In the genomic region with DNA sequence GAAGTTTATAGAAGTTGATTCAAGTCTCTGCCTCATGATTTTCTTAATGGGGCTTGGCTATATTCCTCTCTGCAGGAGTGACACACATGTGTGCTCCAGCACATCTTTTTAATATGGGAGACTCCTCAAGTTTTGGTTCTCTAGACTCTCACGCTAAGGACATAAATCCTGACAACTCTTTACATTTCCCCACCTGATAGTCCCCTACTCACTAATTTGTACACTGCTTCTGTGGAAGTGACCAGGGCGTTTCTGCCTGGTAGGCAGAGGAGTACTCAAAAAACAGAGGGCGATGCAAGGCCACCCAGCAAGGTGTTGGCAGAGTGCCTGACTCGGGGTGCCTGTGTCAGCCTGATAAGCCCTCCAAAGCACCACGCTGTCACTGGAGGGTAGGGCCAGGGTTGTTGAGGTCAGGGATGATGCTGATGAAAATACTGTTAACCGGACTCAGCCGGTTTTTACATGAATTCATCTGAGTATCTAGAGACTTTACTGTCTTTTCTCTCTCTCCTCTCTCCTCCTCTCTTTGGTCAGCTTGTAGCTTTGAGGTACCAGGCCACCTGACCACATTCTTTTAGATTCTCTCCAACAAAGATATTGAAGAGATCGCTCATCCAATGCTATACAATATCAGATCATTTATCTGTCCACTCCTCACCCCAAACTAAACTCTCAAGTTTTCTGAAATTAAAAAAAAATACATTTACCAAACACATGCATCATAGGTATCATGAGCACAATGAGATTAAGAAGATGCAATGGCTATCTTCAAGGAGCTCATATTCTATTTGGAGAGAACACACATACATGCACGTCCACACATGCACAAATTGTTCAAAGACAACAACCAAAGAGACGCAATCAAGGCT, we compare ENCODE assay signal across 1 cellular context.
TF ChIP-seq lines count a peak whose summit lies in the region.

No MANE protein-coding gene starts in this region.

TF ChIP-seq in K562, 482 proteins besides CTCF, POLR2A, EP300 and RAD21 (continued from another document and continues in another):
- TF ChIP-seq, protein P1, sequence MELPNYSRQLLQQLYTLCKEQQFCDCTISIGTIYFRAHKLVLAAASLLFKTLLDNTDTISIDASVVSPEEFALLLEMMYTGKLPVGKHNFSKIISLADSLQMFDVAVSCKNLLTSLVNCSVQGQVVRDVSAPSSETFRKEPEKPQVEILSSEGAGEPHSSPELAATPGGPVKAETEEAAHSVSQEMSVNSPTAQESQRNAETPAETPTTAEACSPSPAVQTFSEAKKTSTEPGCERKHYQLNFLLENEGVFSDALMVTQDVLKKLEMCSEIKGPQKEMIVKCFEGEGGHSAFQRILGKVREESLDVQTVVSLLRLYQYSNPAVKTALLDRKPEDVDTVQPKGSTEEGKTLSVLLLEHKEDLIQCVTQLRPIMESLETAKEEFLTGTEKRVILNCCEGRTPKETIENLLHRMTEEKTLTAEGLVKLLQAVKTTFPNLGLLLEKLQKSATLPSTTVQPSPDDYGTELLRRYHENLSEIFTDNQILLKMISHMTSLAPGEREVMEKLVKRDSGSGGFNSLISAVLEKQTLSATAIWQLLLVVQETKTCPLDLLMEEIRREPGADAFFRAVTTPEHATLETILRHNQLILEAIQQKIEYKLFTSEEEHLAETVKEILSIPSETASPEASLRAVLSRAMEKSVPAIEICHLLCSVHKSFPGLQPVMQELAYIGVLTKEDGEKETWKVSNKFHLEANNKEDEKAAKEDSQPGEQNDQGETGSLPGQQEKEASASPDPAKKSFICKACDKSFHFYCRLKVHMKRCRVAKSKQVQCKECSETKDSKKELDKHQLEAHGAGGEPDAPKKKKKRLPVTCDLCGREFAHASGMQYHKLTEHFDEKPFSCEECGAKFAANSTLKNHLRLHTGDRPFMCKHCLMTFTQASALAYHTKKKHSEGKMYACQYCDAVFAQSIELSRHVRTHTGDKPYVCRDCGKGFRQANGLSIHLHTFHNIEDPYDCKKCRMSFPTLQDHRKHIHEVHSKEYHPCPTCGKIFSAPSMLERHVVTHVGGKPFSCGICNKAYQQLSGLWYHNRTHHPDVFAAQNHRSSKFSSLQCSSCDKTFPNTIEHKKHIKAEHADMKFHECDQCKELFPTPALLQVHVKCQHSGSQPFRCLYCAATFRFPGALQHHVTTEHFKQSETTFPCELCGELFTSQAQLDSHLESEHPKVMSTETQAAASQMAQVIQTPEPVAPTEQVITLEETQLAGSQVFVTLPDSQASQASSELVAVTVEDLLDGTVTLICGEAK (IDR thresholded peaks at IDR 0.05): 0 out of 2 replicates have a peak, but pooled peaks have one; percentile 10
- TF ChIP-seq, protein P1 (CRISPR knock-in tag; IDR thresholded peaks at IDR 0.05): no peak
- TF ChIP-seq ZNF197 (CRISPR knock-in tag; IDR thresholded peaks at IDR 0.05; ENCODE audit: low read depth) (peak; percentile 82), NFRKB (IDR thresholded peaks at IDR 0.05; ENCODE audit: low read depth) (peak; percentile 77; the same call in 1 of the 2 replicates), ZKSCAN1 (IDR thresholded peaks at IDR 0.05; ENCODE audit: low read depth, low read length) (peak; percentile 68), ZNF384 (IDR thresholded peaks at IDR 0.05; ENCODE audit: low read depth, low read length) (0 out of 2 replicates have a peak, but pooled peaks have one; percentile 11), EGR1 (conservative IDR thresholded peaks at IDR 0.05) (peak; percentile 27; the same call in 1 of the 2 replicates), NONO (IDR thresholded peaks at IDR 0.05; ENCODE audit: low read depth in 2 of 2, low read length in 1 of 2) (peak in 1 of 2 experiments; percentile 65; a peak in 2 of 4 replicates), GTF2A2 (tag; IDR thresholded peaks at IDR 0.05) (no peak), TEAD4 (IDR thresholded peaks at IDR 0.05; ENCODE audit: low read length) (peak; percentile 94), TEAD4 (CRISPR knock-in tag; IDR thresholded peaks at IDR 0.05; ENCODE audit: borderline replicate concordance) (no peak), ZNF717 (CRISPR knock-in tag; IDR thresholded peaks at IDR 0.05) (no peak), RCOR1 (IDR thresholded peaks at IDR 0.05; ENCODE audit: borderline replicate concordance in 1 of 2, low read depth in 2 of 2, low read length in 2 of 2) (peak; percentile 82 to 94; a peak in 3 of 4 replicates), ZNF224 (CRISPR knock-in tag; IDR thresholded peaks at IDR 0.05) (no peak)
- TF ChIP-seq, protein P2, sequence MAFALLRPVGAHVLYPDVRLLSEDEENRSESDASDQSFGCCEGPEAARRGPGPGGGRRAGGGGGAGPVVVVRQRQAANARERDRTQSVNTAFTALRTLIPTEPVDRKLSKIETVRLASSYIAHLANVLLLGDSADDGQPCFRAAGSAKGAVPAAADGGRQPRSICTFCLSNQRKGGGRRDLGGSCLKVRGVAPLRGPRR (CRISPR knock-in tag; IDR thresholded peaks at IDR 0.05): no peak
- TF ChIP-seq, protein P3, sequence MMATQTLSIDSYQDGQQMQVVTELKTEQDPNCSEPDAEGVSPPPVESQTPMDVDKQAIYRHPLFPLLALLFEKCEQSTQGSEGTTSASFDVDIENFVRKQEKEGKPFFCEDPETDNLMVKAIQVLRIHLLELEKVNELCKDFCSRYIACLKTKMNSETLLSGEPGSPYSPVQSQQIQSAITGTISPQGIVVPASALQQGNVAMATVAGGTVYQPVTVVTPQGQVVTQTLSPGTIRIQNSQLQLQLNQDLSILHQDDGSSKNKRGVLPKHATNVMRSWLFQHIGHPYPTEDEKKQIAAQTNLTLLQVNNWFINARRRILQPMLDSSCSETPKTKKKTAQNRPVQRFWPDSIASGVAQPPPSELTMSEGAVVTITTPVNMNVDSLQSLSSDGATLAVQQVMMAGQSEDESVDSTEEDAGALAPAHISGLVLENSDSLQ (IDR thresholded peaks at IDR 0.05): peak; percentile 76
- TF ChIP-seq, protein P4, sequence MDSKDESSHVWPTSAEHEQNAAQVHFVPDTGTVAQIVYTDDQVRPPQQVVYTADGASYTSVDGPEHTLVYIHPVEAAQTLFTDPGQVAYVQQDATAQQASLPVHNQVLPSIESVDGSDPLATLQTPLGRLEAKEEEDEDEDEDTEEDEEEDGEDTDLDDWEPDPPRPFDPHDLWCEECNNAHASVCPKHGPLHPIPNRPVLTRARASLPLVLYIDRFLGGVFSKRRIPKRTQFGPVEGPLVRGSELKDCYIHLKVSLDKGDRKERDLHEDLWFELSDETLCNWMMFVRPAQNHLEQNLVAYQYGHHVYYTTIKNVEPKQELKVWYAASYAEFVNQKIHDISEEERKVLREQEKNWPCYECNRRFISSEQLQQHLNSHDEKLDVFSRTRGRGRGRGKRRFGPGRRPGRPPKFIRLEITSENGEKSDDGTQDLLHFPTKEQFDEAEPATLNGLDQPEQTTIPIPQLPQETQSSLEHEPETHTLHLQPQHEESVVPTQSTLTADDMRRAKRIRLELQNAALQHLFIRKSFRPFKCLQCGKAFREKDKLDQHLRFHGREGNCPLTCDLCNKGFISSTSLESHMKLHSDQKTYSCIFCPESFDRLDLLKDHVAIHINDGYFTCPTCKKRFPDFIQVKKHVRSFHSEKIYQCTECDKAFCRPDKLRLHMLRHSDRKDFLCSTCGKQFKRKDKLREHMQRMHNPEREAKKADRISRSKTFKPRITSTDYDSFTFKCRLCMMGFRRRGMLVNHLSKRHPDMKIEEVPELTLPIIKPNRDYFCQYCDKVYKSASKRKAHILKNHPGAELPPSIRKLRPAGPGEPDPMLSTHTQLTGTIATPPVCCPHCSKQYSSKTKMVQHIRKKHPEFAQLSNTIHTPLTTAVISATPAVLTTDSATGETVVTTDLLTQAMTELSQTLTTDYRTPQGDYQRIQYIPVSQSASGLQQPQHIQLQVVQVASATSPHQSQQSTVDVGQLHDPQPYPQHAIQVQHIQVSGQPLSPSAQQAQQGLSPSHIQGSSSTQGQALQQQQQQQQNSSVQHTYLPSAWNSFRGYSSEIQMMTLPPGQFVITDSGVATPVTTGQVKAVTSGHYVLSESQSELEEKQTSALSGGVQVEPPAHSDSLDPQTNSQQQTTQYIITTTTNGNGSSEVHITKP (IDR thresholded peaks at IDR 0.05; ENCODE audit: partially characterized antibody): peak; percentile 26
- TF ChIP-seq, protein P5, sequence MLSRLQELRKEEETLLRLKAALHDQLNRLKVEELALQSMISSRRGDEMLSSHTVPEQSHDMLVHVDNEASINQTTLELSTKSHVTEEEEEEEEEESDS (CRISPR knock-in tag; IDR thresholded peaks at IDR 0.05): no peak
- TF ChIP-seq, protein P6, sequence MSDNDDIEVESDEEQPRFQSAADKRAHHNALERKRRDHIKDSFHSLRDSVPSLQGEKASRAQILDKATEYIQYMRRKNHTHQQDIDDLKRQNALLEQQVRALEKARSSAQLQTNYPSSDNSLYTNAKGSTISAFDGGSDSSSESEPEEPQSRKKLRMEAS (CRISPR knock-in tag; IDR thresholded peaks at IDR 0.05): peak; percentile 79
- TF ChIP-seq, protein P7, sequence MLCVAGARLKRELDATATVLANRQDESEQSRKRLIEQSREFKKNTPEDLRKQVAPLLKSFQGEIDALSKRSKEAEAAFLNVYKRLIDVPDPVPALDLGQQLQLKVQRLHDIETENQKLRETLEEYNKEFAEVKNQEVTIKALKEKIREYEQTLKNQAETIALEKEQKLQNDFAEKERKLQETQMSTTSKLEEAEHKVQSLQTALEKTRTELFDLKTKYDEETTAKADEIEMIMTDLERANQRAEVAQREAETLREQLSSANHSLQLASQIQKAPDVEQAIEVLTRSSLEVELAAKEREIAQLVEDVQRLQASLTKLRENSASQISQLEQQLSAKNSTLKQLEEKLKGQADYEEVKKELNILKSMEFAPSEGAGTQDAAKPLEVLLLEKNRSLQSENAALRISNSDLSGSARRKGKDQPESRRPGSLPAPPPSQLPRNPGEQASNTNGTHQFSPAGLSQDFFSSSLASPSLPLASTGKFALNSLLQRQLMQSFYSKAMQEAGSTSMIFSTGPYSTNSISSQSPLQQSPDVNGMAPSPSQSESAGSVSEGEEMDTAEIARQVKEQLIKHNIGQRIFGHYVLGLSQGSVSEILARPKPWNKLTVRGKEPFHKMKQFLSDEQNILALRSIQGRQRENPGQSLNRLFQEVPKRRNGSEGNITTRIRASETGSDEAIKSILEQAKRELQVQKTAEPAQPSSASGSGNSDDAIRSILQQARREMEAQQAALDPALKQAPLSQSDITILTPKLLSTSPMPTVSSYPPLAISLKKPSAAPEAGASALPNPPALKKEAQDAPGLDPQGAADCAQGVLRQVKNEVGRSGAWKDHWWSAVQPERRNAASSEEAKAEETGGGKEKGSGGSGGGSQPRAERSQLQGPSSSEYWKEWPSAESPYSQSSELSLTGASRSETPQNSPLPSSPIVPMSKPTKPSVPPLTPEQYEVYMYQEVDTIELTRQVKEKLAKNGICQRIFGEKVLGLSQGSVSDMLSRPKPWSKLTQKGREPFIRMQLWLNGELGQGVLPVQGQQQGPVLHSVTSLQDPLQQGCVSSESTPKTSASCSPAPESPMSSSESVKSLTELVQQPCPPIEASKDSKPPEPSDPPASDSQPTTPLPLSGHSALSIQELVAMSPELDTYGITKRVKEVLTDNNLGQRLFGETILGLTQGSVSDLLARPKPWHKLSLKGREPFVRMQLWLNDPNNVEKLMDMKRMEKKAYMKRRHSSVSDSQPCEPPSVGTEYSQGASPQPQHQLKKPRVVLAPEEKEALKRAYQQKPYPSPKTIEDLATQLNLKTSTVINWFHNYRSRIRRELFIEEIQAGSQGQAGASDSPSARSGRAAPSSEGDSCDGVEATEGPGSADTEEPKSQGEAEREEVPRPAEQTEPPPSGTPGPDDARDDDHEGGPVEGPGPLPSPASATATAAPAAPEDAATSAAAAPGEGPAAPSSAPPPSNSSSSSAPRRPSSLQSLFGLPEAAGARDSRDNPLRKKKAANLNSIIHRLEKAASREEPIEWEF (CRISPR knock-in tag; IDR thresholded peaks at IDR 0.05): peak; percentile 37; the same call in 1 of the 2 replicates
